22 cellular contexts compared by ENCODE assay signal in genomic region chr13:106036870-106037269, GRCh38.
DNase-seq lines count a peak whose midpoint lies in the region; ATAC-seq, FAIRE-seq and TF ChIP-seq lines count a peak whose summit lies in the region.
"Had no signal": no experiment of that assay in that cellular context is flagged by ENCODE, and none has a peak within 500 bp of the region (broad histone marks: within the 10 kb centered on the region; RNA-seq: fewer than 3 reads in every experiment).

No MANE protein-coding gene starts in this region.

- H3K36me3 ChIP-seq in H1 (ENCODE audit: control insufficient read depth in 2 of 4, insufficient read depth in 4 of 4, low read length in 3 of 4): no peaks in the 10 kb centered on the region
- H3K36me3 ChIP-seq in neuronal stem cell (replicated peaks in 1 of 2; ENCODE audit: control insufficient read depth in 2 of 2, insufficient read depth in 2 of 2, low read length in 2 of 2): no peaks in the 10 kb centered on the region
- H3K36me3 ChIP-seq in CD8-positive, alpha-beta memory T cell (ENCODE audit: insufficient read depth, low read length): no peaks in the 10 kb centered on the region

- H2AFZ ChIP-seq in H1 (ENCODE audit: low read length) (peak overlapping the region; percentile 50; the same call in 1 of the 2 replicates), neuronal stem cell (ENCODE audit: low read length) (peak overlapping the region; percentile 65)
- H2AFZ ChIP-seq: parathyroid adenoma had no signal

- peak; percentile 42 to 54 (median 49) for TF ChIP-seq CTCF in H1 (IDR thresholded peaks at IDR 0.05; ENCODE audit: control extremely low read depth in 1 of 3, insufficient read depth in 1 of 3, low read depth in 1 of 3, low read length in 3 of 3)

- H3K4me3 Mint-ChIP-seq in CD8-positive, alpha-beta memory T cell: no peak overlapping the region
- H3K4me3 Mint-ChIP-seq: CD4-positive, alpha-beta memory T cell; dendritic cell treated with granulocyte-macrophage colony-stimulating factor and Interleukin-4, amounts not matched to agents 40 ng/mL and 50 ng/mL, for 4 days; stimulated activated naive B cell treated with anti-CD40 and anti-IgM and Interleukin-4, amounts not matched to agents 10 μg/mL and 1 μg/mL and 100 μg/mL, for 72 hours had no signal

- H2BK12ac ChIP-seq in H1 (ENCODE audit: low read depth, low read length) (no peak overlapping the region), neuronal stem cell (ENCODE audit: low read length) (no peak overlapping the region)

- H3K4ac ChIP-seq in H1 (replicated peaks; ENCODE audit: insufficient read length, low read depth, low read length) (no peak overlapping the region), neuronal stem cell (ENCODE audit: low read length) (no peak overlapping the region)

- H3K4me2 ChIP-seq in H1 (ENCODE audit: insufficient read depth in 1 of 2, low read depth in 2 of 2, low read length in 2 of 2): no peak overlapping the region
- no peak overlapping the region for H3K4me2 ChIP-seq in neuronal stem cell (ENCODE audit: insufficient read depth, low read length, poor library complexity, severe bottlenecking)
- H3K4me2 ChIP-seq: smooth muscle cell had no signal

- no peaks in the 10 kb centered on the region for H3K23me2 ChIP-seq in H1 (ENCODE audit: low read depth, low read length)

- H4K91ac ChIP-seq in H1 (replicated peaks; ENCODE audit: insufficient read length, low read length) (no peak overlapping the region), neuronal stem cell (ENCODE audit: low read depth, low read length, poor library complexity) (no peak overlapping the region)

- H3K9me3 ChIP-seq in H1 (ENCODE audit: insufficient read depth in 2 of 2, low read depth in 1 of 2, low read length in 1 of 2) (no peaks in the 10 kb centered on the region), neuronal stem cell (replicated peaks in 1 of 2; ENCODE audit: control insufficient read depth in 2 of 2, insufficient read depth in 1 of 2, low read depth in 1 of 2, low read length in 2 of 2) (no peaks in the 10 kb centered on the region)
- no peaks in the 10 kb centered on the region for H3K9me3 ChIP-seq in CD8-positive, alpha-beta memory T cell (ENCODE audit: low read length)

- TF ChIP-seq RAD21 in H1 (IDR thresholded peaks at IDR 0.05 in 1 of 2, conservative IDR thresholded peaks at IDR 0.05 in 1 of 2; ENCODE audit: low read depth in 2 of 2, low read length in 2 of 2): peak; percentile 66 to 71

- 69% methylated on average over 6 of the region's 6 CpGs; no CpG with 5 or more reads in 1 of the 2 experiments for WGBS in H1 (ENCODE audit: extremely low coverage in 1 of 2, insufficient coverage in 1 of 2, insufficient read length in 1 of 2, insufficient replicate concordance in 2 of 2, low coverage in 1 of 2, low lambda C conversion rate in 2 of 2, missing lambda C conversion rate in 1 of 2), 2 experiments
- no CpG with 5 or more reads among the region's 6 CpGs for WGBS in neuronal stem cell (ENCODE audit: extremely low coverage in 2 of 2, insufficient read length in 2 of 2, insufficient replicate concordance in 1 of 2), 2 donors

- CTCF ChIA-PET in H1 (lab: Charles Lee; ENCODE audit: partially characterized antibody): interaction anchor here (0.6 to 1.5 kb wide), 7 partner anchors 14 to 349 kb away, joined by 3 to 7 read pairs (median 3); no protein-coding TSS in a partner anchor
- CTCF ChIA-PET in CD8-positive, alpha-beta memory T cell (lab: Charles Lee): no interaction called here

- H3K27ac ChIP-seq in H1 (ENCODE audit: low read depth, low read length) (no peak overlapping the region), neuronal stem cell (replicated peaks; ENCODE audit: low read length) (no peak overlapping the region)
- H3K27ac ChIP-seq in CD8-positive, alpha-beta memory T cell (ENCODE audit: low read depth, low read length): no peak overlapping the region
- H3K27ac ChIP-seq: parathyroid adenoma had no signal

- no peak overlapping the region for H3K4me3 ChIP-seq in H1 (ENCODE audit: extremely low read depth in 1 of 4, insufficient read depth in 2 of 4, low read depth in 3 of 4, low read length in 4 of 4)
- no peak overlapping the region for H3K4me3 ChIP-seq in neuronal stem cell (ENCODE audit: low read length in 2 of 2)
- H3K4me3 ChIP-seq in CD8-positive, alpha-beta memory T cell (ENCODE audit: low read length): no peak overlapping the region
- H3K4me3 ChIP-seq: smooth muscle cell had no signal

- no peak overlapping the region for H2BK20ac ChIP-seq in H1 (ENCODE audit: low read length)

- no peak overlapping the region for H2BK120ac ChIP-seq in H1 (replicated peaks; ENCODE audit: low read depth, low read length)
- no peak overlapping the region for H2BK120ac ChIP-seq in neuronal stem cell (ENCODE audit: low read depth, low read length)

- no peaks in the 10 kb centered on the region for H3K27me3 Mint-ChIP-seq in CD8-positive, alpha-beta memory T cell
- H3K27me3 Mint-ChIP-seq: CD4-positive, alpha-beta memory T cell; dendritic cell treated with granulocyte-macrophage colony-stimulating factor and Interleukin-4, amounts not matched to agents 40 ng/mL and 50 ng/mL, for 4 days; stimulated activated naive B cell treated with anti-CD40 and anti-IgM and Interleukin-4, amounts not matched to agents 10 μg/mL and 1 μg/mL and 100 μg/mL, for 72 hours had no signal

- H2AK5ac ChIP-seq in H1 (ENCODE audit: low read depth, low read length): 0 out of 2 replicates have a peak overlapping the region, but pooled peaks have one; percentile 65
- no peak overlapping the region for H2AK5ac ChIP-seq in neuronal stem cell (ENCODE audit: low read depth, low read length)

- peaks cover 0 to 3% (median 0%) of the 10 kb centered on the region in 5 donors for H3K9me3 Mint-ChIP-seq in CD8-positive, alpha-beta memory T cell
- H3K9me3 Mint-ChIP-seq: CD4-positive, alpha-beta memory T cell had no signal

- no peak overlapping the region for H2BK15ac ChIP-seq in H1 (ENCODE audit: low read length)
- no peak overlapping the region for H2BK15ac ChIP-seq in neuronal stem cell (ENCODE audit: low read length)

- no peak overlapping the region for H3K14ac ChIP-seq in H1 (ENCODE audit: insufficient read length)
- no peak overlapping the region for H3K14ac ChIP-seq in neuronal stem cell (ENCODE audit: low read length)

- H3K18ac ChIP-seq in H1 (ENCODE audit: extremely low read depth, low read length) (no peak overlapping the region), neuronal stem cell (ENCODE audit: low read length) (peak overlapping the region; percentile 57)

- H3K79me2 ChIP-seq in H1 (ENCODE audit: control insufficient read depth in 1 of 2, insufficient read depth in 2 of 2, low read length in 2 of 2): no peaks in the 10 kb centered on the region
- H3K79me2 ChIP-seq: parathyroid adenoma had no signal

- no peak overlapping the region for H2BK5ac ChIP-seq in H1 (ENCODE audit: low read depth, low read length)
- no peak overlapping the region for H2BK5ac ChIP-seq in neuronal stem cell (ENCODE audit: low read length)

- no peak overlapping the region for H4K5ac ChIP-seq in H1 (ENCODE audit: insufficient read length, low read depth, low read length)

- H3K79me1 ChIP-seq in H1 (ENCODE audit: low read depth, low read length) (no peaks in the 10 kb centered on the region), neuronal stem cell (ENCODE audit: low read depth, low read length) (no peaks in the 10 kb centered on the region)

- no peak for ATAC-seq in HG02610 (IDR thresholded peaks at IDR 0.05; ENCODE audit: unreplicated experiment)

- H3K56ac ChIP-seq in H1 (replicated peaks; ENCODE audit: insufficient read length, low read depth, low read length): no peak overlapping the region

- H4K8ac ChIP-seq in H1 (ENCODE audit: extremely low read depth, insufficient read depth, low read length) (no peak overlapping the region; the same call in 1 of the 2 replicates), neuronal stem cell (ENCODE audit: low read depth, low read length) (no peak overlapping the region)

- no peak for TF ChIP-seq POLR2A in H1 (IDR thresholded peaks at IDR 0.05; ENCODE audit: control extremely low read depth in 1 of 2, low read depth in 2 of 2, low read length in 2 of 2)

- H4K20me1 ChIP-seq in H1 (replicated peaks in 1 of 2; ENCODE audit: control insufficient read depth in 1 of 2, insufficient read depth in 2 of 2, low read length in 2 of 2): no peaks in the 10 kb centered on the region

- no peak overlapping the region for H3K27ac Mint-ChIP-seq in CD8-positive, alpha-beta memory T cell
- H3K27ac Mint-ChIP-seq: CD4-positive, alpha-beta memory T cell; dendritic cell treated with granulocyte-macrophage colony-stimulating factor and Interleukin-4, amounts not matched to agents 40 ng/mL and 50 ng/mL, for 4 days; stimulated activated naive B cell treated with anti-CD40 and anti-IgM and Interleukin-4, amounts not matched to agents 10 μg/mL and 1 μg/mL and 100 μg/mL, for 72 hours had no signal

- POLR2A ChIA-PET in H1 (lab: Charles Lee; ENCODE audit: partially characterized antibody): no interaction called here
- POLR2A ChIA-PET in CD8-positive, alpha-beta memory T cell (lab: Charles Lee): no interaction called here

- no peaks in the 10 kb centered on the region for H3K4me1 Mint-ChIP-seq in CD8-positive, alpha-beta memory T cell
- H3K4me1 Mint-ChIP-seq: CD4-positive, alpha-beta memory T cell; stimulated activated naive B cell treated with anti-CD40 and anti-IgM and Interleukin-4, amounts not matched to agents 10 μg/mL and 1 μg/mL and 100 μg/mL, for 72 hours had no signal

- no peaks in the 10 kb centered on the region for H3K27me3 ChIP-seq in H1 (replicated peaks in 1 of 4; ENCODE audit: control insufficient read depth in 3 of 4, extremely low read depth in 1 of 4, insufficient read depth in 3 of 4, low read length in 3 of 4)
- no peaks in the 10 kb centered on the region for H3K27me3 ChIP-seq in neuronal stem cell (ENCODE audit: control insufficient read depth in 3 of 3, insufficient read depth in 3 of 3, low read depth in 1 of 3, low read length in 3 of 3)
- no peaks in the 10 kb centered on the region for H3K27me3 ChIP-seq in CD8-positive, alpha-beta memory T cell (ENCODE audit: insufficient read depth, low read length, poor library complexity, severe bottlenecking)

- DNase-seq in DMS53 (lab: John Stamatoyannopoulos, UW): peak; percentile 3
- DNase-seq in DMS53 treated with DMSO at 0.1 percent for 48 hours (lab: John Stamatoyannopoulos, UW; ENCODE audit: unreplicated experiment): no peak
- DNase-seq in M059J (ENCODE audit: low read depth): peak; percentile 49
- peak in 1 of 2 experiments; percentile 47 for DNase-seq in H1 (ENCODE audit: low read depth in 1 of 2, low spot score in 2 of 2)
- DNase-seq in neuronal stem cell (ENCODE audit: low spot score): no peak
- DNase-seq in CD8-positive, alpha-beta memory T cell: no peak
- no peak for DNase-seq in GOT3 (lab: John Stamatoyannopoulos, UW)
- DNase-seq: activated CD8-positive, alpha-beta memory T cell treated with anti-CD3 and anti-CD28 coated beads, Interleukin-2, amount 50 U/mL, for 48 hours; activated naive CD4-positive, alpha-beta T cell; CD4-positive, alpha-beta memory T cell; erythroblast; KBM-7; NCI-H146; NCI-H446; stimulated activated naive B cell treated with anti-CD40 and anti-IgM and Interleukin-4, amounts not matched to agents 10 μg/mL and 1 μg/mL and 100 μg/mL, for 72 hours had no signal

- H3K4me1 ChIP-seq in H1 (replicated peaks in 1 of 4; ENCODE audit: control insufficient read depth in 3 of 4, insufficient read depth in 4 of 4, low read length in 3 of 4) (no peaks in the 10 kb centered on the region), neuronal stem cell (ENCODE audit: control insufficient read depth in 2 of 2, insufficient read depth in 1 of 2, low read depth in 1 of 2, low read length in 2 of 2) (peaks cover 0 to 2% of the 10 kb centered on the region in 2 donors)
- no peaks in the 10 kb centered on the region for H3K4me1 ChIP-seq in CD8-positive, alpha-beta memory T cell (ENCODE audit: insufficient read depth, low read length)
- H3K4me1 ChIP-seq: parathyroid adenoma had no signal

- no peak for TF ChIP-seq EP300 in H1 (IDR thresholded peaks at IDR 0.05; ENCODE audit: borderline replicate concordance in 1 of 2, low read depth in 2 of 2, low read length in 2 of 2)

- no peaks in the 10 kb centered on the region for H3K36me3 Mint-ChIP-seq in CD8-positive, alpha-beta memory T cell
- H3K36me3 Mint-ChIP-seq: CD4-positive, alpha-beta memory T cell; stimulated activated naive B cell treated with anti-CD40 and anti-IgM and Interleukin-4, amounts not matched to agents 10 μg/mL and 1 μg/mL and 100 μg/mL, for 72 hours had no signal

- FAIRE-seq in H1 (lab: Jason Lieb, UNC): no peak
- FAIRE-seq: A204.1, astrocyte, keratinocyte had no signal

- no peak overlapping the region for H3K23ac ChIP-seq in H1 (ENCODE audit: insufficient read length)
- no peak overlapping the region for H3K23ac ChIP-seq in neuronal stem cell (ENCODE audit: low read depth, low read length, poor library complexity)

- no peak overlapping the region for H3K9ac ChIP-seq in H1 (replicated peaks in 1 of 4; ENCODE audit: extremely low read depth in 1 of 4, low read depth in 3 of 4, low read length in 3 of 4)
- H3K9ac ChIP-seq in neuronal stem cell (ENCODE audit: low read depth, low read length, poor library complexity): no peak overlapping the region
- H3K9ac ChIP-seq: parathyroid adenoma had no signal

Comparison
In these comparisons a context has a peak if more than half of its experiments do, and no peak if none do; other contexts are left out.
1. DNase-seq: peak in DMS53 (single experiment) and M059J (single experiment); none in DMS53 treated with DMSO at 0.1 percent for 48 hours (single experiment), neuronal stem cell (single experiment), CD8-positive, alpha-beta memory T cell (0 of 5) and GOT3 (single experiment).